Comparison of ENCODE assay signal across 1 cellular context in genomic region chr12:5000658-5001390, GRCh38.
TF ChIP-seq lines count a peak whose summit lies in the region.

No MANE protein-coding gene starts in this region.

TF ChIP-seq in GM23338, 12 proteins besides CTCF, POLR2A, EP300 and RAD21 (continued from another document):
- no peak for TF ChIP-seq ZNF462 (CRISPR knock-in tag; IDR thresholded peaks at IDR 0.05)
- no peak for TF ChIP-seq EZH2 (IDR thresholded peaks at IDR 0.05; ENCODE audit: low read depth, unreplicated experiment)
- TF ChIP-seq JUNB (IDR thresholded peaks at IDR 0.05; ENCODE audit: unreplicated experiment) = no peak
